In the genomic region with DNA sequence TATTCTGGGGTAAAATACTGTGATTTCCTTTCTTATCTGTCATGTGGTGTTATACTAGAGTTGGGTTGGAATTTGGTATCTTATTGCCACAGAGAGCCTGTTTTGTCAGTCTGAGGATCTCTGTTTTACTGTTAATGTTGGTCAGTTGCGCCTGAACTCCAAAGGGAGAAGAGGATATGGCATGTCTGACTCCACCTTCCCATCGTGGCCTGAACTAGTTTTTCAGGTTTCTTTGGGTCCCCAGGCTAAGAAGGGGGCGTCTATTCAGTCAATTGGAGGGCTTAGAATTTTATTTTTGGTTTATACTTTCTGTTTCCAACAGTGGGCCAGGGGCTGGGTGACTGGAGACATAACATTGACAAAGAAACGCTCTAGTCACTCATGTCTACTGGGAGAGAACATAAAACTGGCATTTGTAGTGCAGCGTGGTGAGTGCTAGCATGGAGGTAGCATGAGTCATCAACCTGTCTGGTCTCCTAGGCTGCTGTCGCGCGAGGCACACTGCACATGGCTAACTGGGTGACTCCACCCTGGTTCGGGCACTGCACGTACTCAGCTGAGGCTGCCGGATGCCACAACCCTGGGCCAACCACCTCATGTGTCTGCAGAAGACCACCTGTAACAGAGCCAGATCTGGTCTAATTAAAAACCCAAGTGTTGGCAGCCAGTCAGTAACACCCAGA, we compare ENCODE assay signal across 8 cellular contexts.
A peak's percentile ranks its signal among the peaks of the same experiment; 100 is the strongest.
DNase-seq lines count a peak whose midpoint lies in the region; TF ChIP-seq lines count a peak whose summit lies in the region.

No MANE protein-coding gene starts in this region.

- H3K36me3 Mint-ChIP-seq in activated naive CD4-positive, alpha-beta T cell treated with anti-CD3 and anti-CD28 coated beads for 36 hours (ENCODE audit: low read depth): no peaks in the 10 kb centered on the region
- no peaks in the 10 kb centered on the region for H3K36me3 Mint-ChIP-seq in glutamatergic neuron (ENCODE audit: unreplicated experiment)

- POLR2A ChIA-PET in RWPE1 (lab: Yijun Ruan, JAX; ENCODE audit: low non-redundant PET): no interaction called here

- H3K27ac ChIP-seq in RWPE1 (peak overlapping the region; percentile 92), esophagus squamous epithelium (peak overlapping the region; percentile 74 to 92 (median 82))

- H3K27me3 ChIP-seq in esophagus squamous epithelium: no peaks in the 10 kb centered on the region

- WGBS in esophagus squamous epithelium, 2 donors: 19 to 33% methylated on average over 4 to 7 of the region's 11 CpGs

- DNase-seq in activated naive CD4-positive, alpha-beta T cell treated with anti-CD3 and anti-CD28 coated beads for 36 hours: peak; percentile 48
- no peak for DNase-seq in activated naive CD4-positive, alpha-beta T cell treated with Interleukin-2 at 50 U/mL for 16 hours
- DNase-seq in RWPE1 (ENCODE audit: low spot score): peak; percentile 81
- no peak for DNase-seq in esophagus squamous epithelium (lab: John Stamatoyannopoulos, UW)
- peak; percentile 49 for DNase-seq in stimulated activated CD8-positive, alpha-beta memory T cell treated with anti-CD3 and anti-CD28 coated beads, Interleukin-4, amount 100 ng/mL, for 48 hours
- no peak for DNase-seq in NCI-H2107 (lab: John Stamatoyannopoulos, UW)
- DNase-seq in glutamatergic neuron: no peak
- DNase-seq in NCI-H524 (lab: John Stamatoyannopoulos, UW): no peak

- H3K27ac Mint-ChIP-seq in activated naive CD4-positive, alpha-beta T cell treated with anti-CD3 and anti-CD28 coated beads for 36 hours: no peak overlapping the region
- H3K27ac Mint-ChIP-seq in glutamatergic neuron (ENCODE audit: unreplicated experiment): no peak overlapping the region

- H3K4me3 Mint-ChIP-seq in activated naive CD4-positive, alpha-beta T cell treated with anti-CD3 and anti-CD28 coated beads for 36 hours: no peak overlapping the region
- H3K4me3 Mint-ChIP-seq in glutamatergic neuron (ENCODE audit: unreplicated experiment): no peak overlapping the region

- peaks cover 5% of the 10 kb centered on the region for H3K27me3 Mint-ChIP-seq in activated naive CD4-positive, alpha-beta T cell treated with anti-CD3 and anti-CD28 coated beads for 36 hours (ENCODE audit: low read depth)
- no peaks in the 10 kb centered on the region for H3K27me3 Mint-ChIP-seq in glutamatergic neuron (ENCODE audit: unreplicated experiment)

- CTCF ChIA-PET in activated naive CD4-positive, alpha-beta T cell treated with anti-CD3 and anti-CD28 coated beads for 36 hours (lab: Charles Lee): no interaction called here
- CTCF ChIA-PET in RWPE1 (lab: Yijun Ruan, JAX): no interaction called here

- H3K4me3 ChIP-seq in esophagus squamous epithelium: peak overlapping the region in 1 of 4 donors; percentile 12

- no peaks in the 10 kb centered on the region for H3K36me3 ChIP-seq in esophagus squamous epithelium

- no peak for TF ChIP-seq POLR2A in esophagus squamous epithelium (IDR thresholded peaks at IDR 0.05)

- intact Hi-C loops in activated naive CD4-positive, alpha-beta T cell treated with anti-CD3 and anti-CD28 coated beads for 36 hours (cut with micrococcal nuclease): no loop called here
- intact Hi-C loops in esophagus squamous epithelium (cut with DNase I): no loop called here

- peaks cover 5% of the 10 kb centered on the region for H3K4me1 Mint-ChIP-seq in activated naive CD4-positive, alpha-beta T cell treated with anti-CD3 and anti-CD28 coated beads for 36 hours (ENCODE audit: low read depth)
- no peaks in the 10 kb centered on the region for H3K4me1 Mint-ChIP-seq in glutamatergic neuron (ENCODE audit: low read depth, unreplicated experiment)

- no peaks in the 10 kb centered on the region for H3K9me3 ChIP-seq in esophagus squamous epithelium

- TF ChIP-seq CTCF in RWPE1 (conservative IDR thresholded peaks at IDR 0.05; ENCODE audit: low read depth) (no peak), esophagus squamous epithelium (IDR thresholded peaks at IDR 0.05) (no peak), glutamatergic neuron (IDR thresholded peaks at IDR 0.05; ENCODE audit: partially characterized antibody, unreplicated experiment) (no peak)

- peaks cover 13 to 89% (median 18%) of the 10 kb centered on the region in 3 donors for H3K4me1 ChIP-seq in esophagus squamous epithelium

- no peaks in the 10 kb centered on the region for H3K9me3 Mint-ChIP-seq in activated naive CD4-positive, alpha-beta T cell treated with anti-CD3 and anti-CD28 coated beads for 36 hours
- H3K9me3 Mint-ChIP-seq in glutamatergic neuron (ENCODE audit: unreplicated experiment): peaks cover 2% of the 10 kb centered on the region

Comparison
In these comparisons a context has a peak if more than half of its experiments do, and no peak if none do; other contexts are left out.
1. DNase-seq: peak in activated naive CD4-positive, alpha-beta T cell treated with anti-CD3 and anti-CD28 coated beads for 36 hours (single experiment), RWPE1 (single experiment) and stimulated activated CD8-positive, alpha-beta memory T cell treated with anti-CD3 and anti-CD28 coated beads, Interleukin-4, amount 100 ng/mL, for 48 hours (single experiment); none in activated naive CD4-positive, alpha-beta T cell treated with Interleukin-2 at 50 U/mL for 16 hours (single experiment), esophagus squamous epithelium (single experiment), NCI-H2107 (single experiment), glutamatergic neuron (single experiment) and NCI-H524 (0 of 2).